1 cellular context compared by ENCODE assay signal in genomic region chr10:60348982-60349381, GRCh38.
A peak's percentile ranks its signal among the peaks of the same experiment; 100 is the strongest.
TF ChIP-seq lines count a peak whose summit lies in the region.

No MANE protein-coding gene starts in this region.

TF ChIP-seq in IMR-90, 13 proteins besides CTCF, POLR2A, EP300 and RAD21 (continued from another document):
- peak; percentile 67 for TF ChIP-seq CEBPB (IDR thresholded peaks at IDR 0.05; ENCODE audit: low read depth, low read length)
